Comparison of ENCODE assay signal across 11 cellular contexts in genomic region chr9:36306481-36307306, GRCh38. TPM values are rescaled to one million over a fixed set of nuclear protein-coding genes. Genes with fewer than 3 reads are reported as not detected.
DNase-seq lines count a peak whose midpoint lies in the region; ATAC-seq and TF ChIP-seq lines count a peak whose summit lies in the region.
"Had no signal": no experiment of that assay in that cellular context is flagged by ENCODE, and none has a peak within 500 bp of the region (broad histone marks: within the 10 kb centered on the region; RNA-seq: fewer than 3 reads in every experiment).

No MANE protein-coding gene starts in this region.

- H3K4me3 ChIP-seq in Loucy (ENCODE audit: low read length, poor library complexity, severe bottlenecking) (no peak overlapping the region), brain microvascular endothelial cell (ENCODE audit: low read depth, low read length) (no peak overlapping the region), trophoblast cell (ENCODE audit: low read depth, low read length) (no peak overlapping the region)

- H2AK5ac ChIP-seq in trophoblast cell (ENCODE audit: low read length): no peak overlapping the region

- H4K20me1 ChIP-seq in Loucy (ENCODE audit: insufficient read depth, low read length, poor library complexity, severe bottlenecking): no peaks in the 10 kb centered on the region

- H3K4me2 ChIP-seq in Loucy (ENCODE audit: low read depth, low read length, poor library complexity, severe bottlenecking): peak overlapping the region; percentile 37
- H3K4me2 ChIP-seq in trophoblast cell (ENCODE audit: low read length): no peak overlapping the region

- no peaks in the 10 kb centered on the region for H3K79me2 ChIP-seq in Loucy (ENCODE audit: insufficient read depth, low read length)
- H3K79me2 ChIP-seq in trophoblast cell (ENCODE audit: control insufficient read depth, insufficient read depth, low read length, poor library complexity): no peaks in the 10 kb centered on the region

- 0 out of 2 replicates have a peak, but pooled peaks cover 4% of the 10 kb centered on the region for H3F3A ChIP-seq in Loucy (ENCODE audit: low read depth)

- no peak overlapping the region for H3K4me3 Mint-ChIP-seq in activated naive CD8-positive, alpha-beta T cell treated with anti-CD3 and anti-CD28 coated beads for 36 hours

- H3K36me3 Mint-ChIP-seq in activated naive CD8-positive, alpha-beta T cell treated with anti-CD3 and anti-CD28 coated beads for 36 hours: no peaks in the 10 kb centered on the region

- no peak overlapping the region for H3K23ac ChIP-seq in trophoblast cell (ENCODE audit: low read length)

- H3K9ac ChIP-seq in Loucy (ENCODE audit: low read depth, low read length, poor library complexity, severe bottlenecking): no peak overlapping the region
- no peak overlapping the region for H3K9ac ChIP-seq in trophoblast cell (ENCODE audit: low read length)

- no peak for ATAC-seq in GM18909 (IDR thresholded peaks at IDR 0.05; ENCODE audit: poor library complexity, unreplicated experiment)

- H4K91ac ChIP-seq in trophoblast cell (ENCODE audit: low read depth, low read length): no peak overlapping the region

- H2AFZ ChIP-seq in Loucy (ENCODE audit: low read length): peak overlapping the region; percentile 37; the same call in 1 of the 2 replicates
- H2AFZ ChIP-seq in trophoblast cell (ENCODE audit: insufficient read depth, low read length, poor library complexity): no peak overlapping the region

- H3K14ac ChIP-seq in trophoblast cell (ENCODE audit: low read length): no peak overlapping the region

- no peak overlapping the region for H2BK120ac ChIP-seq in trophoblast cell (ENCODE audit: insufficient read depth, low read length, poor library complexity)

- no peaks in the 10 kb centered on the region for H3K36me3 ChIP-seq in Loucy (ENCODE audit: insufficient read depth, low read length)
- no peaks in the 10 kb centered on the region for H3K36me3 ChIP-seq in brain microvascular endothelial cell (replicated peaks)
- H3K36me3 ChIP-seq in trophoblast cell (ENCODE audit: control insufficient read depth in 1 of 2, insufficient read depth in 2 of 2, low read length in 2 of 2): no peaks in the 10 kb centered on the region

- H3K9me2 ChIP-seq in Loucy (replicated peaks; ENCODE audit: low read depth, low read length): no peaks in the 10 kb centered on the region

- H3K9me3 ChIP-seq in Loucy (ENCODE audit: insufficient read depth, low read depth, low read length) (no peaks in the 10 kb centered on the region), trophoblast cell (ENCODE audit: insufficient read depth, low read depth, low read length) (no peaks in the 10 kb centered on the region)

- in situ Hi-C loops in brain microvascular endothelial cell (cut with HindIII; ENCODE audit: low pct_ligation_motif_present, low sequenced_read_pairs): no loop called here

- peaks cover 7% of the 10 kb centered on the region for H3K4me1 Mint-ChIP-seq in activated naive CD8-positive, alpha-beta T cell treated with anti-CD3 and anti-CD28 coated beads for 36 hours

- TF ChIP-seq CTCF in Loucy (conservative IDR thresholded peaks at IDR 0.05; ENCODE audit: low read length): no peak
- no peak for TF ChIP-seq CTCF in brain microvascular endothelial cell (IDR thresholded peaks at IDR 0.05; ENCODE audit: low read depth, low read length, missing control alignments)

- H3K27ac ChIP-seq in brain microvascular endothelial cell: no peak overlapping the region
- no peak overlapping the region for H3K27ac ChIP-seq in trophoblast cell (ENCODE audit: low read depth, low read length)

- H3K27me3 ChIP-seq in Loucy (ENCODE audit: insufficient read depth, low read length, poor library complexity, severe bottlenecking) (no peaks in the 10 kb centered on the region), brain microvascular endothelial cell (replicated peaks) (no peaks in the 10 kb centered on the region), trophoblast cell (ENCODE audit: insufficient read depth, low read length) (no peaks in the 10 kb centered on the region)

- no peak overlapping the region for H2BK5ac ChIP-seq in trophoblast cell (ENCODE audit: low read depth, low read length, poor library complexity)

- WGBS in trophoblast cell (ENCODE audit: extremely low coverage, insufficient coverage, insufficient read length): no CpG with 5 or more reads among the region's 8 CpGs

- H3K27me3 Mint-ChIP-seq in activated naive CD8-positive, alpha-beta T cell treated with anti-CD3 and anti-CD28 coated beads for 36 hours: no peaks in the 10 kb centered on the region

- H3K9me3 Mint-ChIP-seq in activated naive CD8-positive, alpha-beta T cell treated with anti-CD3 and anti-CD28 coated beads for 36 hours: no peaks in the 10 kb centered on the region

- H3K4ac ChIP-seq in trophoblast cell (ENCODE audit: low read depth, low read length): no peak overlapping the region

- peak overlapping the region; percentile 23 for H3K27ac Mint-ChIP-seq in activated naive CD8-positive, alpha-beta T cell treated with anti-CD3 and anti-CD28 coated beads for 36 hours

- H4K8ac ChIP-seq in trophoblast cell (ENCODE audit: low read depth, low read length): no peak overlapping the region

- no peak overlapping the region for H4K12ac ChIP-seq in trophoblast cell (ENCODE audit: low read depth, low read length)

- H3K79me1 ChIP-seq in trophoblast cell (ENCODE audit: low read length): no peaks in the 10 kb centered on the region

- no peak overlapping the region for H3K18ac ChIP-seq in trophoblast cell (ENCODE audit: low read length)

- H2BK12ac ChIP-seq in trophoblast cell (ENCODE audit: low read length): no peak overlapping the region

- peak; percentile 15 for DNase-seq in NCI-H748 (lab: John Stamatoyannopoulos, UW; ENCODE audit: unreplicated experiment)
- no peak for DNase-seq in NCI-H748 treated with DMSO at 0.1 percent for 48 hours (lab: John Stamatoyannopoulos, UW)
- DNase-seq in activated naive CD8-positive, alpha-beta T cell treated with anti-CD3 and anti-CD28 coated beads for 36 hours: no peak
- DNase-seq in myocyte (ENCODE audit: low read depth): peak; percentile 69
- DNase-seq in brain microvascular endothelial cell: no peak
- no peak for DNase-seq in trophoblast cell
- DNase-seq: ACHN, activated gamma-delta T cell treated with Interleukin-2 at 50 U/mL for 16 hours, NCI-H187 had no signal

- peaks cover 8% of the 10 kb centered on the region for H3K4me1 ChIP-seq in Loucy (ENCODE audit: insufficient read depth, low read length, poor library complexity, severe bottlenecking)
- no peaks in the 10 kb centered on the region for H3K4me1 ChIP-seq in trophoblast cell (ENCODE audit: control insufficient read depth in 1 of 2, insufficient read depth in 2 of 2, low read length in 2 of 2)

RNA-seq across cellular contexts. Expression of gene GNE, which starts 48.4 kb away (rescaled TPM):
- 10 to 100 TPM; 12.6 to 13.3 TPM for total RNA-seq in activated naive CD8-positive, alpha-beta T cell treated with anti-CD3 and anti-CD28 coated beads for 36 hours
- total RNA-seq in myocyte: 16.2 and 18.6 TPM in 2 replicates
- polyA plus RNA-seq in myocyte (2012): 11.3 TPM
- 38.9 and 42.9 TPM in 2 replicates for polyA plus RNA-seq in trophoblast cell (2013)

Comparison
In these comparisons a context has a peak if more than half of its experiments do, and no peak if none do; other contexts are left out.
1. DNase-seq: peak in NCI-H748 (single experiment) and myocyte (single experiment); none in NCI-H748 treated with DMSO at 0.1 percent for 48 hours (single experiment), activated naive CD8-positive, alpha-beta T cell treated with anti-CD3 and anti-CD28 coated beads for 36 hours (single experiment), brain microvascular endothelial cell (single experiment) and trophoblast cell (0 of 2).